Comparison of ENCODE assay signal across 28 cellular contexts in genomic region chr17:81076097-81076754, GRCh38. TPM values are rescaled to one million over a fixed set of nuclear protein-coding genes. Genes with fewer than 3 reads are reported as not detected.
DNase-seq lines count a peak whose midpoint lies in the region; ATAC-seq and TF ChIP-seq lines count a peak whose summit lies in the region.
"Had no signal": no experiment of that assay in that cellular context is flagged by ENCODE, and none has a peak within 500 bp of the region (broad histone marks: within the 10 kb centered on the region; RNA-seq: fewer than 3 reads in every experiment).

No MANE protein-coding gene starts in this region.

- H3K9me3 ChIP-seq in BE2C (no peaks in the 10 kb centered on the region), psoas muscle (no peaks in the 10 kb centered on the region)
- H3K9me3 ChIP-seq: gastrocnemius medialis, mucosa of descending colon, transverse colon had no signal

- peak; percentile 79 for DNase-seq in BE2C
- DNase-seq in DMS 273 treated with DMSO at 0.1 percent for 48 hours (lab: John Stamatoyannopoulos, UW): peak; percentile 92
- DNase-seq in NCI-H524 (lab: John Stamatoyannopoulos, UW): peak; percentile 100
- no peak for DNase-seq in psoas muscle
- DNase-seq in MV-4-11 (lab: John Stamatoyannopoulos, UW): no peak
- DNase-seq: activated CD4-positive, alpha-beta T cell treated with anti-CD3 and anti-CD28 coated beads for 48 hours; activated CD8-positive, alpha-beta memory T cell treated with anti-CD3 and anti-CD28 coated beads for 24 hours; activated naive CD4-positive, alpha-beta T cell treated with anti-CD3 and anti-CD28 coated beads, Interleukin-2, amount 50 U/mL, for 16 hours; activated T-cell treated with anti-CD3 and anti-CD28 coated beads for 4 hours; brain microvascular endothelial cell; CD4-positive, alpha-beta memory T cell; DMS153; gastrocnemius medialis; HCEC 1CT; immature natural killer cell; left colon; mammary epithelial cell; mucosa of descending colon; NCI-H1930; NCI-H510A treated with DMSO at 0.1 percent for 48 hours; Right ventricle myocardium superior; transverse colon had no signal

- intact Hi-C loops in psoas muscle (cut with DNase I): no loop called here

- H3K4me3 ChIP-seq in BE2C (ENCODE audit: low read depth, low read length) (no peak overlapping the region), psoas muscle (no peak overlapping the region)
- H3K4me3 ChIP-seq: gastrocnemius medialis, mucosa of descending colon, transverse colon had no signal

- ATAC-seq in psoas muscle (no peak), GM18868 (IDR thresholded peaks at IDR 0.05; ENCODE audit: unreplicated experiment) (no peak), HG03460 (IDR thresholded peaks at IDR 0.05; ENCODE audit: unreplicated experiment) (no peak)
- ATAC-seq: gastrocnemius medialis; left colon; mucosa of descending colon; natural killer cell treated with Interleukin-12 subunit alpha and Interleukin-12 subunit beta and Interleukin-15 and Interleukin-18, amount 100 ng/mL, for 72 hours; stimulated activated memory B cell treated with anti-CD40 and anti-IgM and Interleukin-4, amounts not matched to agents 10 μg/mL and 1 μg/mL and 100 μg/mL, for 72 hours had no signal

- H3K36me3 ChIP-seq in BE2C: peaks cover 6% of the 10 kb centered on the region; the same call in 1 of the 2 replicates
- H3K36me3 ChIP-seq in psoas muscle (ENCODE audit: insufficient read depth in 1 of 2, low read depth in 1 of 2): no peaks in the 10 kb centered on the region
- H3K36me3 ChIP-seq: brain microvascular endothelial cell, gastrocnemius medialis, transverse colon had no signal

- 74 to 77% (median 76%) methylated on average over 15 of the region's 15 CpGs for WGBS in psoas muscle, 3 donors

- peak overlapping the region; percentile 32 for H3K27ac ChIP-seq in angular gyrus (ENCODE audit: low read depth, low read length)
- no peak overlapping the region for H3K27ac ChIP-seq in psoas muscle
- H3K27ac ChIP-seq: brain microvascular endothelial cell, gastrocnemius medialis, transverse colon, VCaP had no signal

- TF ChIP-seq CTCF in BE2C (IDR thresholded peaks at IDR 0.05; ENCODE audit: low read depth, low read length) (no peak), psoas muscle (IDR thresholded peaks at IDR 0.05) (no peak)

- H3K4me1 ChIP-seq in BE2C (peaks cover 21% of the 10 kb centered on the region), psoas muscle (no peaks in the 10 kb centered on the region)
- H3K4me1 ChIP-seq: gastrocnemius medialis had no signal

- H3K27me3 ChIP-seq in BE2C (no peaks in the 10 kb centered on the region), psoas muscle (ENCODE audit: insufficient read depth in 3 of 3, low read length in 2 of 3) (no peaks in the 10 kb centered on the region)
- H3K27me3 ChIP-seq: brain microvascular endothelial cell, gastrocnemius medialis, transverse colon had no signal

RNA-seq across cellular contexts. Expression of gene BAIAP2, which starts 41.3 kb away (rescaled TPM):
- 54.3 TPM for polyA plus RNA-seq in BE2C (2012; ENCODE audit: insufficient read depth, insufficient read length, low read depth)
- total RNA-seq in psoas muscle: 10 to 100 TPM in 2 of 4 donors, 1 to 10 TPM in 2; 4.7 to 28.9 (median 10.0) TPM
- 10 to 100 TPM in 1 of 3 donors, 1 to 10 TPM in 2; 3.9 to 13.5 (median 6.5) TPM for polyA plus RNA-seq in psoas muscle

Comparison
In these comparisons a context has a peak if more than half of its experiments do, and no peak if none do; other contexts are left out.
1. DNase-seq: peak in BE2C (single experiment), DMS 273 treated with DMSO at 0.1 percent for 48 hours (single experiment) and NCI-H524 (2 of 2); none in psoas muscle (0 of 2) and MV-4-11 (single experiment).